ENCODE assay signal across 19 cellular contexts in the genomic region with DNA sequence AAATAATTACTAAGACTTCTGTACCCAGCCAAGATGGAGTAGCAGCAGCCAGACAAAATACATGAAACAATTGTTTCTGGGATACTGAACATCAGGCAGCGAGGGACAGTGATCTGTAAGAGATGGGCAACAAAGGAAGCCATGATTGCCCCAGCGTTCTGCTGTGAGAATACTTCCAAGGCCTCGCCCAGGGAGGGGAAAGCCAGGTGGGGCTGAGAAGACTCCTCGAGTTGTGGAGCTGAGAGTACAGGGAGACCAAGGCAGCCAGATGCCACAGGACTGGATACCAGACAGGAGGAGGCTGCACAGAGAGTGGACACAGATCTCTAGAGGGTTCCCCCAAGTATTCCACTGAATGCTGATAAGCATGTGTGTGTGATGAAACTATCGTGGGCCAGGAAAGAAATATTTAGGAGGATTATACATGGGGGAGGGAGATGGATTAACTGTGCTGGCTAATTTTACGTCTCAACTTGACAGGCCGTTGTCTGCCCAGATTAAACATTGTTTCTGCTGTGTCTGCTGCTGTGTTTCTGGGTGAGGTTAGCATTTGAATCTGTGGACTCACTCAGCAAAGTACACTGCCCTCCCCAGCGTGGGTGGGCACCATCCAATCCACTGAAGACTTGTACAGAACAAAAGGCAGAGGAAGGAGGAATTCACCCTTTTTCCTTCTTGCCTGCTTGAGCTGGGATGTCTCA. TPM values are rescaled to one million over a fixed set of nuclear protein-coding genes. Genes with fewer than 3 reads are reported as not detected.
"Had no signal": no experiment of that assay in that cellular context is flagged by ENCODE, and none has a peak within 500 bp of the region (broad histone marks: within the 10 kb centered on the region; RNA-seq: fewer than 3 reads in every experiment).

No MANE protein-coding gene starts in this region.

- H3K27ac ChIP-seq: epithelial cell of prostate, pancreas, SJSA1, skin epidermis, upper lobe of left lung, VCaP had no signal

- H3K9me3 ChIP-seq: pancreas had no signal

- ATAC-seq: activated CD4-positive, alpha-beta T cell treated with anti-CD3 and anti-CD28 coated beads for 36 hours; activated T-helper 17 cell treated with anti-CD3 and anti-CD28 coated beads, Interleukin-2, amount 50 U/mL, for 72 hours; left colon; pancreas had no signal

- H3K4me1 Mint-ChIP-seq: activated T-helper 17 cell treated with anti-CD3 and anti-CD28 coated beads, Interleukin-2, amount 50 U/mL, for 72 hours; central memory CD8-positive, alpha-beta T cell; immature natural killer cell had no signal

- H3K36me3 Mint-ChIP-seq: activated naive CD4-positive, alpha-beta T cell treated with anti-CD3 and anti-CD28 coated beads, Interleukin-2, amount 10 ng/mL, durations not matched to agents 7 days and 5 days; brain had no signal

- DNase-seq: activated CD4-positive, alpha-beta T cell treated with anti-CD3 and anti-CD28 coated beads for 36 hours; activated naive CD4-positive, alpha-beta T cell treated with anti-CD3 and anti-CD28 coated beads, Interleukin-2, amount 10 ng/mL, durations not matched to agents 7 days and 5 days; cortex of kidney; effector memory CD4-positive, alpha-beta T cell; immature natural killer cell; left colon; mammary epithelial cell; pancreas; substantia nigra; T1000; upper lobe of left lung had no signal

- H3K36me3 ChIP-seq: pancreas, SJSA1, upper lobe of left lung had no signal

- H3K27ac Mint-ChIP-seq: activated CD4-positive, alpha-beta T cell treated with anti-CD3 and anti-CD28 coated beads for 36 hours; activated naive CD4-positive, alpha-beta T cell treated with anti-CD3 and anti-CD28 coated beads, Interleukin-2, amount 10 ng/mL, durations not matched to agents 7 days and 5 days; activated T-helper 17 cell treated with anti-CD3 and anti-CD28 coated beads, Interleukin-2, amount 50 U/mL, for 72 hours; brain; immature natural killer cell had no signal

- H3K9me3 Mint-ChIP-seq: activated T-helper 17 cell treated with anti-CD3 and anti-CD28 coated beads, Interleukin-2, amount 50 U/mL, for 72 hours; central memory CD8-positive, alpha-beta T cell had no signal

- H3K4me3 Mint-ChIP-seq: activated CD4-positive, alpha-beta T cell treated with anti-CD3 and anti-CD28 coated beads for 36 hours; activated naive CD4-positive, alpha-beta T cell treated with anti-CD3 and anti-CD28 coated beads, Interleukin-2, amount 10 ng/mL, durations not matched to agents 7 days and 5 days; activated T-helper 17 cell treated with anti-CD3 and anti-CD28 coated beads, Interleukin-2, amount 50 U/mL, for 72 hours; brain; central memory CD8-positive, alpha-beta T cell; immature natural killer cell had no signal

- H3K4me1 ChIP-seq: SJSA1 had no signal

- H3K27me3 ChIP-seq: pancreas, SJSA1, upper lobe of left lung had no signal

- H3K4me3 ChIP-seq: pancreas, SJSA1, skin epidermis, upper lobe of left lung had no signal

RNA-seq across cellular contexts. Expression of a gene that starts 39.6 kb away (rescaled TPM):
- total RNA-seq: activated CD4-positive, alpha-beta T cell treated with anti-CD3 and anti-CD28 coated beads for 36 hours; activated T-helper 17 cell treated with anti-CD3 and anti-CD28 coated beads, Interleukin-2, amount 50 U/mL, for 72 hours; mammary epithelial cell; pancreas; renal cortical epithelial cell; SJSA1 had no signal
